In genomic region chr5:145834554-145834916, GRCh38 we compare ENCODE assay signal across 8 cellular contexts. TPM values are rescaled to one million over a fixed set of nuclear protein-coding genes. Genes with fewer than 3 reads are reported as not detected.
DNase-seq lines count a peak whose midpoint lies in the region; ATAC-seq and TF ChIP-seq lines count a peak whose summit lies in the region.

No MANE protein-coding gene starts in this region.

- no peak for TF ChIP-seq POLR2A in Peyer's patch (IDR thresholded peaks at IDR 0.05)

- H3K27ac ChIP-seq in Peyer's patch = peak overlapping the region; percentile 64 to 93 (median 85)

- no peaks in the 10 kb centered on the region for H3K27me3 ChIP-seq in Peyer's patch

- peak overlapping the region; percentile 58 to 69 (median 63) for H3K4me3 ChIP-seq in Peyer's patch
- peak overlapping the region; percentile 65 for H3K4me3 ChIP-seq in fibroblast of pulmonary artery (replicated peaks; ENCODE audit: low read depth, low read length)
- peak overlapping the region; percentile 60 for H3K4me3 ChIP-seq in retinal pigment epithelial cell (ENCODE audit: low read length)

- ATAC-seq in GM19351 (IDR thresholded peaks at IDR 0.05; ENCODE audit: unreplicated experiment) (peak; percentile 0), HG03159 (IDR thresholded peaks at IDR 0.05; ENCODE audit: unreplicated experiment) (no peak), GM18873 (IDR thresholded peaks at IDR 0.05; ENCODE audit: low FRiP score, unreplicated experiment) (no peak)

- DNase-seq in Peyer's patch = no peak
- DNase-seq in fibroblast of pulmonary artery (ENCODE audit: low read depth) = no peak
- no peak for DNase-seq in retinal pigment epithelial cell (ENCODE audit: low read depth)
- DNase-seq in NCI-H1694 (lab: John Stamatoyannopoulos, UW) = no peak
- no peak for DNase-seq in activated effector memory CD4-positive, alpha-beta T cell treated with Interleukin-2 at 50 U/mL for 16 hours

- TF ChIP-seq CTCF in Peyer's patch (IDR thresholded peaks at IDR 0.05) (no peak), fibroblast of pulmonary artery (IDR thresholded peaks at IDR 0.05; ENCODE audit: low read length, missing control alignments) (no peak), retinal pigment epithelial cell (conservative IDR thresholded peaks at IDR 0.05; ENCODE audit: low read depth, low read length) (no peak)

- H3K9me3 ChIP-seq in Peyer's patch = no peaks in the 10 kb centered on the region

- peaks cover 0 to 27% (median 5%) of the 10 kb centered on the region in 4 donors for H3K4me1 ChIP-seq in Peyer's patch

- no peaks in the 10 kb centered on the region for H3K36me3 ChIP-seq in Peyer's patch

RNA-seq across cellular contexts. Expression of gene PRELID2, which starts 0.6 kb away (rescaled TPM):
- total RNA-seq in Peyer's patch = 100 to 1,000 TPM in 2 of 4 donors, 10 to 100 TPM in 2; 81.7 to 194 (median 104) TPM

RNA-seq across cellular contexts. Expression of gene GRXCR2, which starts 38.3 kb away (rescaled TPM):
- not detected for total RNA-seq in Peyer's patch
